27 cellular contexts compared by ENCODE assay signal in the genomic region with DNA sequence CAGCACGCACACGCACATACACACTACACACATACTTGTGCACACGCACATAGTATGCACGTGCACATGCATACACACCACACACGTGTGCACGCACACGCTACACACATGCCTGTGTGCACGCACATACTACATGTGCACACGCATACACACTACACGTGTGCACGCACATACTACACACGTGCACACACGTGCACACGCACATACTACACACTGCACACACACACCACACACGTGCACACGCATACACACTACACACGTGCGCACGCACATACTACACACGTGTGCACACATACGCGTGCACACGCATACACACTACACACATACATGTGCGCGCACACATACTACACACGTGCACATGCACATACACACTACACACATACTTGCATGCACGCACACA. TPM values are rescaled to one million over a fixed set of nuclear protein-coding genes. Genes with fewer than 3 reads are reported as not detected.
DNase-seq lines count a peak whose midpoint lies in the region; ATAC-seq, FAIRE-seq and TF ChIP-seq lines count a peak whose summit lies in the region.
"Had no signal": no experiment of that assay in that cellular context is flagged by ENCODE, and none has a peak within 500 bp of the region (broad histone marks: within the 10 kb centered on the region; RNA-seq: fewer than 3 reads in every experiment).

No MANE protein-coding gene starts in this region.

- TF ChIP-seq POLR2A in K562 (conservative IDR thresholded peaks at IDR 0.05) (peak; percentile 38; the same call in 1 of the 2 replicates), upper lobe of left lung (IDR thresholded peaks at IDR 0.05) (no peak)

- H3K79me2 ChIP-seq in K562 (ENCODE audit: control insufficient read depth, insufficient read depth, low read length) = no peaks in the 10 kb centered on the region

- H3K4me1 ChIP-seq in right cardiac atrium (ENCODE audit: control insufficient read depth, insufficient read depth, low read length) = no peaks in the 10 kb centered on the region
- H3K4me1 ChIP-seq in K562 (replicated peaks in 1 of 2; ENCODE audit: control insufficient read depth in 2 of 2, insufficient read depth in 2 of 2, low read length in 2 of 2) = peaks cover 0 to 38% of the 10 kb centered on the region in 2 experiments; a peak in 2 of 5 replicates
- H3K4me1 ChIP-seq in upper lobe of left lung = peaks cover 3 to 29% (median 24%) of the 10 kb centered on the region in 4 donors
- H3K4me1 ChIP-seq: HAP-1 had no signal

- TF ChIP-seq CTCF in K562 (IDR thresholded peaks at IDR 0.05 in 2 of 3, conservative IDR thresholded peaks at IDR 0.05 in 1 of 3; ENCODE audit: insufficient read depth in 2 of 3, low read depth in 1 of 3, low read length in 3 of 3) = no peak
- no peak for TF ChIP-seq CTCF in mesothelial cell of epicardium (IDR thresholded peaks at IDR 0.05; ENCODE audit: unreplicated experiment)
- no peak for TF ChIP-seq CTCF in upper lobe of left lung (IDR thresholded peaks at IDR 0.05)

- no peak overlapping the region for H3K9ac ChIP-seq in K562 (ENCODE audit: insufficient read depth in 1 of 2, low read depth in 2 of 2, low read length in 2 of 2)
- H3K9ac ChIP-seq: SK-N-SH had no signal

- no peaks in the 10 kb centered on the region for H3K9me3 ChIP-seq in right cardiac atrium (ENCODE audit: control insufficient read depth, low read length)
- no peaks in the 10 kb centered on the region for H3K9me3 ChIP-seq in K562 (replicated peaks; ENCODE audit: control insufficient read depth, insufficient read depth, low read depth, low read length)
- H3K9me3 ChIP-seq in upper lobe of left lung = no peaks in the 10 kb centered on the region
- H3K9me3 ChIP-seq: BE2C, HAP-1, SK-N-SH had no signal

- H3K4me3 ChIP-seq in right cardiac atrium (ENCODE audit: low read length) = no peak overlapping the region
- no peak overlapping the region for H3K4me3 ChIP-seq in K562
- H3K4me3 ChIP-seq in upper lobe of left lung = no peak overlapping the region
- H3K4me3 ChIP-seq: GM23338, HAP-1 had no signal

- TF ChIP-seq EP300 in K562 (IDR thresholded peaks at IDR 0.05; ENCODE audit: low read length) = no peak
- TF ChIP-seq EP300 in upper lobe of left lung (IDR thresholded peaks at IDR 0.05) = no peak

- H3K27ac Mint-ChIP-seq in mesothelial cell of epicardium = peak overlapping the region; percentile 25

- H4K20me1 ChIP-seq in K562 (replicated peaks; ENCODE audit: control insufficient read depth, insufficient read depth, low read length) = peaks cover 14% of the 10 kb centered on the region

- no peak for FAIRE-seq in K562 (lab: Jason Lieb, UNC)
- FAIRE-seq: GM19239, RCC 7860 had no signal

- H3K27ac ChIP-seq in right cardiac atrium (ENCODE audit: low read length) (no peak overlapping the region), K562 (ENCODE audit: extremely low read depth, low read depth, low read length) (no peak overlapping the region), upper lobe of left lung (no peak overlapping the region)

- H3K27me3 ChIP-seq in right cardiac atrium (ENCODE audit: control insufficient read depth, insufficient read depth) (no peaks in the 10 kb centered on the region), K562 (ENCODE audit: control insufficient read depth in 2 of 2, insufficient read depth in 2 of 2, low read length in 2 of 2) (no peaks in the 10 kb centered on the region), upper lobe of left lung (no peaks in the 10 kb centered on the region)
- H3K27me3 ChIP-seq: BE2C had no signal

- no peak for TF ChIP-seq RAD21 in K562 (CRISPR knock-in tag; conservative IDR thresholded peaks at IDR 0.05 in 1 of 2, IDR thresholded peaks at IDR 0.05 in 1 of 2)

- POLR2A ChIA-PET in K562 (lab: Yijun Ruan, JAX) = no interaction called here

- no peak overlapping the region for H3K4me2 ChIP-seq in K562 (ENCODE audit: insufficient read depth, low read length)
- H3K4me2 ChIP-seq: GM23338, SK-N-SH had no signal

- no peaks in the 10 kb centered on the region for H3K27me3 Mint-ChIP-seq in mesothelial cell of epicardium (ENCODE audit: low read depth)
- H3K27me3 Mint-ChIP-seq: CD8-positive, alpha-beta memory T cell had no signal

- no peak for ATAC-seq in right cardiac atrium
- ATAC-seq in K562 = no peak
- ATAC-seq in upper lobe of left lung (ENCODE audit: low FRiP score in 2 of 2) = no peak
- ATAC-seq: GM23338 had no signal

- no peak overlapping the region for H3K4me3 Mint-ChIP-seq in mesothelial cell of epicardium
- H3K4me3 Mint-ChIP-seq: CD14-positive monocyte; CD8-positive, alpha-beta memory T cell; GM23338 had no signal

- no peaks in the 10 kb centered on the region for H3K9me3 Mint-ChIP-seq in mesothelial cell of epicardium
- H3K9me3 Mint-ChIP-seq: CD8-positive, alpha-beta memory T cell; GM23338 had no signal

- peak in 2 of 3 donors; percentile 1 to 29 for DNase-seq in right cardiac atrium
- no peak for DNase-seq in cardiac septum (ENCODE audit: low spot score)
- DNase-seq in K562 (ENCODE audit: extremely low read depth in 1 of 4, low spot score in 3 of 4) = no peak
- DNase-seq in mesothelial cell of epicardium (ENCODE audit: low spot score in 2 of 2, unreplicated experiment in 2 of 2) = no peak
- DNase-seq in upper lobe of left lung = no peak
- DNase-seq in COR-L47 (lab: John Stamatoyannopoulos, UW) = no peak
- no peak for DNase-seq in dermis blood vessel endothelial cell
- DNase-seq: 8988T; ACHN; BE2C; CD8-positive, alpha-beta memory T cell; DMS153; DND-41; Karpas-422; NCI-H1092 treated with DMSO at 0.1 percent for 48 hours; NCI-H1436; NCI-H187 treated with DMSO at 0.1 percent for 48 hours; NCI-H2171 treated with DMSO at 0.1 percent for 48 hours; NCI-H524; NCI-H774 had no signal

- H3K4me1 Mint-ChIP-seq in mesothelial cell of epicardium = peaks cover 4% of the 10 kb centered on the region

- no peaks in the 10 kb centered on the region for H3K9me1 ChIP-seq in K562 (ENCODE audit: control insufficient read depth, insufficient read depth, low read length)

- H3K36me3 ChIP-seq in K562 (ENCODE audit: control insufficient read depth, insufficient read depth, low read length) (no peaks in the 10 kb centered on the region; the same call in 2 of the 3 replicates), upper lobe of left lung (peaks cover 0 to 3% (median 0%) of the 10 kb centered on the region in 4 donors)
- H3K36me3 ChIP-seq: BE2C, HAP-1 had no signal

- in situ Hi-C loops in K562 (cut with MboI) = no loop called here

- WGBS in right cardiac atrium = 90% methylated on average over 27 of the region's 27 CpGs
- WGBS in K562 (ENCODE audit: insufficient coverage, low coverage, missing lambda C conversion rate) = 95% methylated on average over 11 of the region's 27 CpGs
- 90 to 93% methylated on average over 27 of the region's 27 CpGs for WGBS in upper lobe of left lung, 2 donors

- CTCF ChIA-PET in K562 (lab: Yijun Ruan, JAX; ENCODE audit: low intra/inter-chr PET ratio) = no interaction called here

- peaks cover 4% of the 10 kb centered on the region for H3K36me3 Mint-ChIP-seq in mesothelial cell of epicardium
- H3K36me3 Mint-ChIP-seq: CD14-positive monocyte had no signal

- intact Hi-C loops in right cardiac atrium (cut with DNase I) = no loop called here
- intact Hi-C loops in cardiac septum (cut with DNase I) = no loop called here
- intact Hi-C loops in K562 (cut with micrococcal nuclease) = no loop called here

- BruUV-seq in K562 (replicated peaks; lab: Mats Ljungman, UMichigan) = no TSS peak

- no peak overlapping the region for H2AFZ ChIP-seq in K562 (ENCODE audit: low read depth, low read length)
- H2AFZ ChIP-seq: GM23338 had no signal

RNA-seq across cellular contexts. Expression of gene ARHGAP8, which starts 19.7 kb away (rescaled TPM):
- total RNA-seq in right cardiac atrium = 1 to 10 TPM in 1 of 4 donors, under 1 TPM in 3; 0.26 to 1.9 (median 0.74) TPM
- polyA plus RNA-seq in right cardiac atrium = 0.02 TPM
- total RNA-seq in cardiac septum = 0.19 TPM
- total RNA-seq in K562 (2011; cell fraction: chromatin; rRNA removed; ENCODE audit: low replicate concordance) = 8.0 and 13.9 TPM in 2 replicates
- 5.8 and 7.1 TPM in 2 replicates for total RNA-seq in K562 (2011; cell fraction: nucleolus; rRNA removed)
- total RNA-seq in K562 (2011; cell fraction: nucleoplasm; rRNA removed) = 7.0 and 9.0 TPM in 2 replicates
- 0.36 and 0.78 TPM in 2 replicates for total RNA-seq in K562 (2014; rRNA removed)
- total RNA-seq in K562 (2014; rRNA removed; fragmentation: Illumina TruSeq; extraction: Trizol) = 0.26 and 0.62 TPM in 2 replicates
- 0.30 and 0.43 TPM in 2 replicates for total RNA-seq in K562 (2015; rRNA removed; fragmentation: Illumina TruSeq; extraction: Trizol)
- 1.5 and 2.2 TPM in 2 replicates for total RNA-seq in K562 (2021)
- 0.77 and 1.5 TPM in 2 replicates for polyA plus RNA-seq in K562 (2011; rRNA removed)
- 1.2 and 1.3 TPM in 2 replicates for polyA plus RNA-seq in K562 (2011; cell fraction: cytosol; rRNA removed)
- polyA plus RNA-seq in K562 (2011; cell fraction: nucleus; rRNA removed) = 2.4 and 3.8 TPM in 2 replicates
- polyA plus RNA-seq in K562 (2012) = 0.48 and 1.4 TPM in 2 replicates
- polyA plus RNA-seq in K562 (2014; fragmentation: Illumina TruSeq; extraction: Trizol) = 0.74 and 0.75 TPM in 2 replicates
- polyA plus RNA-seq in K562 (2014; fragmentation: Nextera tagmentation; extraction: Ambion mirVana) = under 1 TPM; 0.15 to 0.18 TPM
- polyA plus RNA-seq in K562 (2014; rRNA removed) = 1.1 and 1.5 TPM in 2 replicates
- polyA minus RNA-seq in K562 (2011; rRNA and poly(A)+ RNA removed) = 0.18 and 0.42 TPM in 2 replicates
- not detected in 2 replicates for polyA minus RNA-seq in K562 (2011; cell fraction: cytosol; rRNA and poly(A)+ RNA removed)
- 0.54 and 1.4 TPM in 2 replicates for polyA minus RNA-seq in K562 (2011; cell fraction: nucleus; rRNA and poly(A)+ RNA removed)
- total RNA-seq in mesothelial cell of epicardium = 161 to 172 TPM (median 166 TPM) in 3 replicates
- 10 to 100 TPM; 13.8 to 55.5 (median 22.7) TPM for total RNA-seq in upper lobe of left lung
- total RNA-seq in dermis blood vessel endothelial cell = 0.09 TPM in 1 of 2 replicates, not detected in the other
- total RNA-seq: M059J had no signal
- polyA plus RNA-seq: CD14-positive monocyte; CD8-positive, alpha-beta memory T cell had no signal

RNA-seq across cellular contexts. Expression of gene PRR5, which starts 30.7 kb away (rescaled TPM):
- total RNA-seq in right cardiac atrium = 10 to 100 TPM in 1 of 4 donors, 1 to 10 TPM in 3; 6.9 to 10.9 (median 9.5) TPM
- 6.1 TPM for polyA plus RNA-seq in right cardiac atrium
- 3.2 TPM for total RNA-seq in cardiac septum
- 27.6 and 71.3 TPM in 2 replicates for total RNA-seq in K562 (2011; cell fraction: chromatin; rRNA removed; ENCODE audit: low replicate concordance)
- total RNA-seq in K562 (2011; cell fraction: nucleolus; rRNA removed) = 52.4 and 59.9 TPM in 2 replicates
- 38.4 and 39.2 TPM in 2 replicates for total RNA-seq in K562 (2011; cell fraction: nucleoplasm; rRNA removed)
- total RNA-seq in K562 (2014; rRNA removed) = 13.3 and 18.4 TPM in 2 replicates
- 3.1 and 4.6 TPM in 2 replicates for total RNA-seq in K562 (2014; rRNA removed; fragmentation: Illumina TruSeq; extraction: Trizol)
- total RNA-seq in K562 (2015; rRNA removed; fragmentation: Illumina TruSeq; extraction: Trizol) = 7.5 and 9.5 TPM in 2 replicates
- 21.0 and 26.2 TPM in 2 replicates for total RNA-seq in K562 (2021)
- polyA plus RNA-seq in K562 (2011; rRNA removed) = 10.1 and 14.5 TPM in 2 replicates
- 14.2 and 35.6 TPM in 2 replicates for polyA plus RNA-seq in K562 (2011; cell fraction: cytosol; rRNA removed)
- polyA plus RNA-seq in K562 (2011; cell fraction: nucleus; rRNA removed) = 22.8 and 38.7 TPM in 2 replicates
- polyA plus RNA-seq in K562 (2012) = 10.9 and 11.6 TPM in 2 replicates
- 6.6 and 9.5 TPM in 2 replicates for polyA plus RNA-seq in K562 (2014; fragmentation: Illumina TruSeq; extraction: Trizol)
- under 1 TPM; 0.13 to 0.49 TPM for polyA plus RNA-seq in K562 (2014; fragmentation: Nextera tagmentation; extraction: Ambion mirVana)
- polyA plus RNA-seq in K562 (2014; rRNA removed) = 18.6 and 20.3 TPM in 2 replicates
- 9.7 and 11.6 TPM in 2 replicates for polyA minus RNA-seq in K562 (2011; rRNA and poly(A)+ RNA removed)
- 14.1 and 21.0 TPM in 2 replicates for polyA minus RNA-seq in K562 (2011; cell fraction: cytosol; rRNA and poly(A)+ RNA removed)
- 22.3 and 30.8 TPM in 2 replicates for polyA minus RNA-seq in K562 (2011; cell fraction: nucleus; rRNA and poly(A)+ RNA removed)
- 59.7 to 65.3 TPM (median 63.6 TPM) in 3 replicates for total RNA-seq in mesothelial cell of epicardium
- 10 to 100 TPM; 13.1 to 68.1 (median 15.8) TPM for total RNA-seq in upper lobe of left lung
- total RNA-seq in dermis blood vessel endothelial cell = 12.4 and 13.6 TPM in 2 replicates
- total RNA-seq: M059J had no signal

Comparison
In these comparisons a context has a peak if more than half of its experiments do, and no peak if none do; other contexts are left out.
1. DNase-seq: peak in right cardiac atrium (2 of 3); none in cardiac septum (single experiment), K562 (0 of 4), mesothelial cell of epicardium (0 of 2), upper lobe of left lung (0 of 2), COR-L47 (single experiment) and dermis blood vessel endothelial cell (single experiment).